ENCODE assay signal across 13 cellular contexts in the genomic region with DNA sequence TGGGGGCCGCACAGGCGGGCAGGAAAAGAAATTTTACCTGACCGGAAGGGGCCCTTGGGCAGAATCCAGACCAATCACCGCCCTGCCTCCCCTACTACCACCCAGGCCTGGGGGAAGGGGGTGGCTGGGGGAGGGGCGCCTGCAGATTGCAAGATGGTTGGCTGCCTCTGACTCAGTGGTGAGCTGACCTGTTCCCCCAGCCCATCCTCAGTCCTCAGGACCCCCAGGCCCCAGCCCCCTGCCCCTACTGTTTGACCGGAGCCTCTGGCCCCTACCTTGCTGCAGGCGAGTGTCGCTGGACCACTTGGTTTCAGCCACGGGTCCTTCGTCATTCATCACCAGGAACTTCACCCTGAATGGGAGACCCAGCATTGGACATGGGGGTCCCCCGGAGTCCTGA. TPM values are rescaled to one million over a fixed set of nuclear protein-coding genes. Genes with fewer than 3 reads are reported as not detected.
DNase-seq lines count a peak whose midpoint lies in the region; ATAC-seq, FAIRE-seq and TF ChIP-seq lines count a peak whose summit lies in the region.
"Not testable (repeated sequence)": the region's sequence is repeated elsewhere in the genome, so short reads cannot be mapped to it uniquely, and the experiment has no call there.
"Had no signal": no experiment of that assay in that cellular context is flagged by ENCODE, and none has a peak within 500 bp of the region (broad histone marks: within the 10 kb centered on the region; RNA-seq: fewer than 3 reads in every experiment).

No MANE protein-coding gene starts in this region.

- POLR2A ChIA-PET in T-cell (lab: Charles Lee); K562 (lab: Yijun Ruan, JAX): not testable (repeated sequence)

- H3K4me1 Mint-ChIP-seq in T-cell, memory B cell: not testable (repeated sequence)

- not testable (repeated sequence) for H3K36me3 Mint-ChIP-seq in T-cell, memory B cell

- not testable (repeated sequence) for TF ChIP-seq EP300 in K562 (IDR thresholded peaks at IDR 0.05; ENCODE audit: low read length)

- H3K4me3 Mint-ChIP-seq in T-cell, memory B cell: not testable (repeated sequence)

- TF ChIP-seq RAD21 in K562 (CRISPR knock-in tag; conservative IDR thresholded peaks at IDR 0.05 in 1 of 2, IDR thresholded peaks at IDR 0.05 in 1 of 2), result not testable (repeated sequence)

- peak; percentile 11 for ATAC-seq in GM21528 (IDR thresholded peaks at IDR 0.05; ENCODE audit: low FRiP score, unreplicated experiment)
- peak; percentile 5 for ATAC-seq in HG03066 (IDR thresholded peaks at IDR 0.05; ENCODE audit: low read depth, unreplicated experiment)
- ATAC-seq in T-cell (replicated peaks in 1 of 4), result peak in 3 of 4 experiments; percentile 14 to 21 (median 15)
- ATAC-seq in K562, result peak; percentile 14
- peak in 1 of 2 donors; percentile 15 for ATAC-seq in left cardiac atrium
- peak; percentile 4 for ATAC-seq in memory B cell (ENCODE audit: low read depth)

- H3K27ac ChIP-seq in K562 (ENCODE audit: extremely low read depth, low read depth, low read length); spleen: not testable (repeated sequence)

- BruUV-seq in K562 (replicated peaks; lab: Mats Ljungman, UMichigan), result not testable (repeated sequence)

- H2AFZ ChIP-seq in K562 (ENCODE audit: low read depth, low read length), result not testable (repeated sequence)

- H3K79me2 ChIP-seq in K562 (ENCODE audit: control insufficient read depth, insufficient read depth, low read length), result not testable (repeated sequence)

- TF ChIP-seq CTCF in K562 (IDR thresholded peaks at IDR 0.05 in 2 of 3, conservative IDR thresholded peaks at IDR 0.05 in 1 of 3; ENCODE audit: insufficient read depth in 2 of 3, low read depth in 1 of 3, low read length in 3 of 3); spleen (IDR thresholded peaks at IDR 0.05 in 8 of 11, conservative IDR thresholded peaks at IDR 0.05 in 3 of 11): not testable (repeated sequence)

- H3K27me3 ChIP-seq in K562 (ENCODE audit: control insufficient read depth in 2 of 2, insufficient read depth in 2 of 2, low read length in 2 of 2); spleen (replicated peaks in 1 of 7): not testable (repeated sequence)

- DNase-seq in T-cell; K562 (ENCODE audit: extremely low read depth in 1 of 4, low spot score in 3 of 4); memory B cell (ENCODE audit: low spot score in 2 of 2): not testable (repeated sequence)
- DNase-seq in left cardiac atrium, result peak; percentile 17
- peak; percentile 54 for DNase-seq in spleen

- H3K4me1 ChIP-seq in K562 (replicated peaks in 1 of 2; ENCODE audit: control insufficient read depth in 2 of 2, insufficient read depth in 2 of 2, low read length in 2 of 2); spleen: not testable (repeated sequence)

- H3K4me3 ChIP-seq in K562, spleen: not testable (repeated sequence)

- H3K9me3 ChIP-seq in K562 (replicated peaks; ENCODE audit: control insufficient read depth, insufficient read depth, low read depth, low read length); spleen: not testable (repeated sequence)

- H3K36me3 ChIP-seq in K562 (ENCODE audit: control insufficient read depth, insufficient read depth, low read length); spleen: not testable (repeated sequence)

- H3K9ac ChIP-seq in K562 (ENCODE audit: insufficient read depth in 1 of 2, low read depth in 2 of 2, low read length in 2 of 2), result not testable (repeated sequence)

- H3K27me3 Mint-ChIP-seq in T-cell, memory B cell: not testable (repeated sequence)

- intact Hi-C loops in K562 (cut with micrococcal nuclease); left cardiac atrium (cut with DNase I); spleen (cut with DNase I; ENCODE audit: low total_unique reads): not testable (repeated sequence)

- not testable (repeated sequence) for H3K9me1 ChIP-seq in K562 (ENCODE audit: control insufficient read depth, insufficient read depth, low read length)

- H3K27ac Mint-ChIP-seq in T-cell, memory B cell: not testable (repeated sequence)

- H4K20me1 ChIP-seq in K562 (replicated peaks; ENCODE audit: control insufficient read depth, insufficient read depth, low read length), result not testable (repeated sequence)

- FAIRE-seq in K562 (lab: Jason Lieb, UNC), result not testable (repeated sequence)

- in situ Hi-C loops in K562 (cut with MboI), result not testable (repeated sequence)

- WGBS in K562 (ENCODE audit: insufficient coverage, low coverage, missing lambda C conversion rate), result 92% methylated on average over 5 of the region's 11 CpGs
- WGBS in spleen, 5 donors, result 90 to 92% (median 92%) methylated on average over 4 to 7 of the region's 11 CpGs; no CpG with 5 or more reads in 1 of the 5 donors

- CTCF ChIA-PET in T-cell (lab: Charles Lee); K562 (lab: Yijun Ruan, JAX; ENCODE audit: low intra/inter-chr PET ratio): not testable (repeated sequence)

- H3K9me3 Mint-ChIP-seq in T-cell, memory B cell: not testable (repeated sequence)

- not testable (repeated sequence) for H3K4me2 ChIP-seq in K562 (ENCODE audit: insufficient read depth, low read length)

- TF ChIP-seq POLR2A in K562 (conservative IDR thresholded peaks at IDR 0.05); spleen (IDR thresholded peaks at IDR 0.05): not testable (repeated sequence)

RNA-seq across cellular contexts. Expression of a gene that starts 3.7 kb away (rescaled TPM):
- total RNA-seq in T-cell, result 100 to 1,000 TPM in 2 of 5 donors, 10 to 100 TPM in 3; 39.0 to 128 (median 47.3) TPM
- 81.0 and 155 TPM in 2 replicates for total RNA-seq in K562 (2011; cell fraction: chromatin; rRNA removed; ENCODE audit: low replicate concordance)
- 96.3 and 106 TPM in 2 replicates for total RNA-seq in K562 (2011; cell fraction: nucleolus; rRNA removed)
- total RNA-seq in K562 (2011; cell fraction: nucleoplasm; rRNA removed), result 109 and 126 TPM in 2 replicates
- 14.0 and 23.2 TPM in 2 replicates for total RNA-seq in K562 (2014; rRNA removed)
- total RNA-seq in K562 (2014; rRNA removed; fragmentation: Illumina TruSeq; extraction: Trizol), result 9.9 and 13.1 TPM in 2 replicates
- total RNA-seq in K562 (2015; rRNA removed; fragmentation: Illumina TruSeq; extraction: Trizol), result 21.7 and 23.5 TPM in 2 replicates
- 18.8 and 19.3 TPM in 2 replicates for total RNA-seq in K562 (2021)
- 20.9 and 23.9 TPM in 2 replicates for polyA plus RNA-seq in K562 (2011; rRNA removed)
- polyA plus RNA-seq in K562 (2011; cell fraction: cytosol; rRNA removed), result 9.3 and 14.3 TPM in 2 replicates
- 77.1 and 146 TPM in 2 replicates for polyA plus RNA-seq in K562 (2011; cell fraction: nucleus; rRNA removed)
- 15.2 and 55.9 TPM in 2 replicates for polyA plus RNA-seq in K562 (2012)
- polyA plus RNA-seq in K562 (2014; fragmentation: Illumina TruSeq; extraction: Trizol), result 15.6 and 20.9 TPM in 2 replicates
- 1 to 10 TPM; 3.9 to 7.5 TPM for polyA plus RNA-seq in K562 (2014; fragmentation: Nextera tagmentation; extraction: Ambion mirVana)
- 27.8 and 36.3 TPM in 2 replicates for polyA plus RNA-seq in K562 (2014; rRNA removed)
- polyA minus RNA-seq in K562 (2011; rRNA and poly(A)+ RNA removed), result 3.0 TPM in 1 of 2 replicates, not detected in the other
- polyA minus RNA-seq in K562 (2011; cell fraction: cytosol; rRNA and poly(A)+ RNA removed), result 9.5 and 15.5 TPM in 2 replicates
- polyA minus RNA-seq in K562 (2011; cell fraction: nucleus; rRNA and poly(A)+ RNA removed), result 8.4 and 15.1 TPM in 2 replicates
- 10 to 100 TPM in 1 of 2 donors, 1 to 10 TPM in 1; 8.3 to 19.2 TPM for total RNA-seq in left cardiac atrium
- 10 to 100 TPM; 18.5 to 57.4 (median 35.9) TPM for total RNA-seq in spleen
- polyA plus RNA-seq in spleen, result 100 to 1,000 TPM in 2 of 3 donors, 10 to 100 TPM in 1; 54.5 to 206 (median 108) TPM

RNA-seq across cellular contexts. Expression of a gene that starts 11.3 kb away (rescaled TPM):
- total RNA-seq in T-cell, result not detected
- not detected in 2 replicates for total RNA-seq in K562 (2011; cell fraction: chromatin; rRNA removed; ENCODE audit: low replicate concordance)
- not detected in 2 replicates for total RNA-seq in K562 (2011; cell fraction: nucleolus; rRNA removed)
- total RNA-seq in K562 (2011; cell fraction: nucleoplasm; rRNA removed), result not detected in 2 replicates
- total RNA-seq in K562 (2014; rRNA removed), result not detected in 2 replicates
- not detected in 2 replicates for total RNA-seq in K562 (2014; rRNA removed; fragmentation: Illumina TruSeq; extraction: Trizol)
- not detected in 2 replicates for total RNA-seq in K562 (2015; rRNA removed; fragmentation: Illumina TruSeq; extraction: Trizol)
- total RNA-seq in K562 (2021), result not detected in 2 replicates
- polyA plus RNA-seq in K562 (2011; rRNA removed), result not detected in 2 replicates
- polyA plus RNA-seq in K562 (2011; cell fraction: cytosol; rRNA removed), result not detected in 2 replicates
- not detected in 2 replicates for polyA plus RNA-seq in K562 (2011; cell fraction: nucleus; rRNA removed)
- polyA plus RNA-seq in K562 (2012), result 0.44 and 0.83 TPM in 2 replicates
- not detected in 2 replicates for polyA plus RNA-seq in K562 (2014; fragmentation: Illumina TruSeq; extraction: Trizol)
- polyA plus RNA-seq in K562 (2014; fragmentation: Nextera tagmentation; extraction: Ambion mirVana), result not detected
- polyA plus RNA-seq in K562 (2014; rRNA removed), result not detected in 2 replicates
- not detected in 2 replicates for polyA minus RNA-seq in K562 (2011; rRNA and poly(A)+ RNA removed)
- not detected in 2 replicates for polyA minus RNA-seq in K562 (2011; cell fraction: cytosol; rRNA and poly(A)+ RNA removed)
- not detected in 2 replicates for polyA minus RNA-seq in K562 (2011; cell fraction: nucleus; rRNA and poly(A)+ RNA removed)
- total RNA-seq in left cardiac atrium, result not detected
- not detected for total RNA-seq in spleen
- polyA plus RNA-seq in spleen, result not detected
- total RNA-seq: astrocyte; H1; heart right ventricle; MCF 10A; renal cortical epithelial cell; T-helper 1 cell treated with Interleukin-12 subunit alpha and Interleukin-12 subunit beta and Interleukin-4 antibody, amounts not matched to agents 30 ng/mL and 1 ng/mL, for 36 hours had no signal
- polyA plus RNA-seq: H1, heart right ventricle had no signal

RNA-seq across cellular contexts. Expression of a gene that starts 22.3 kb away (rescaled TPM):
- total RNA-seq in T-cell (10 to 100 TPM; 63.3 to 89.0 (median 71.6) TPM), K562 (2014; rRNA removed) (4.6 and 5.8 TPM in 2 replicates), K562 (2014; rRNA removed; fragmentation: Illumina TruSeq; extraction: Trizol) (0.99 and 1.4 TPM in 2 replicates), K562 (2015; rRNA removed; fragmentation: Illumina TruSeq; extraction: Trizol) (1.9 and 2.8 TPM in 2 replicates), K562 (2021) (7.7 and 10.9 TPM in 2 replicates), left cardiac atrium (10 to 100 TPM; 16.2 to 33.5 TPM), spleen (100 to 1,000 TPM in 1 of 7 donors, 10 to 100 TPM in 6; 48.0 to 119 (median 60.6) TPM)
- 42.6 and 152 TPM in 2 replicates for total RNA-seq in K562 (2011; cell fraction: chromatin; rRNA removed; ENCODE audit: low replicate concordance)
- 83.8 and 91.7 TPM in 2 replicates for total RNA-seq in K562 (2011; cell fraction: nucleolus; rRNA removed)
- 49.6 and 54.0 TPM in 2 replicates for total RNA-seq in K562 (2011; cell fraction: nucleoplasm; rRNA removed)
- polyA plus RNA-seq in K562 (2011; rRNA removed) (4.8 and 7.7 TPM in 2 replicates), K562 (2014; fragmentation: Illumina TruSeq; extraction: Trizol) (2.8 and 4.3 TPM in 2 replicates), K562 (2014; fragmentation: Nextera tagmentation; extraction: Ambion mirVana) (under 1 TPM; 0.36 to 0.52 TPM), K562 (2014; rRNA removed) (6.1 and 8.7 TPM in 2 replicates), spleen (10 to 100 TPM; 34.5 to 51.2 (median 38.5) TPM)
- polyA plus RNA-seq in K562 (2011; cell fraction: cytosol; rRNA removed), result 6.1 and 7.5 TPM in 2 replicates
- 27.4 and 60.3 TPM in 2 replicates for polyA plus RNA-seq in K562 (2011; cell fraction: nucleus; rRNA removed)
- 6.3 and 11.2 TPM in 2 replicates for polyA plus RNA-seq in K562 (2012)
- polyA minus RNA-seq in K562 (2011; rRNA and poly(A)+ RNA removed), result 9.8 and 18.0 TPM in 2 replicates
- polyA minus RNA-seq in K562 (2011; cell fraction: cytosol; rRNA and poly(A)+ RNA removed), result 8.4 and 12.8 TPM in 2 replicates
- 23.4 and 27.2 TPM in 2 replicates for polyA minus RNA-seq in K562 (2011; cell fraction: nucleus; rRNA and poly(A)+ RNA removed)

RNA-seq across cellular contexts. Expression of a gene that starts 32.6 kb away (rescaled TPM):
- total RNA-seq in T-cell (10 to 100 TPM; 20.8 to 70.3 (median 23.8) TPM), K562 (2014; rRNA removed) (1.4 and 3.3 TPM in 2 replicates), K562 (2014; rRNA removed; fragmentation: Illumina TruSeq; extraction: Trizol) (5.2 and 5.8 TPM in 2 replicates), K562 (2015; rRNA removed; fragmentation: Illumina TruSeq; extraction: Trizol) (5.5 and 6.3 TPM in 2 replicates), K562 (2021) (11.6 and 13.6 TPM in 2 replicates), left cardiac atrium (1 to 10 TPM; 1.9 to 4.2 TPM), spleen (10 to 100 TPM in 5 of 7 donors, 1 to 10 TPM in 2; 9.3 to 21.1 (median 11.6) TPM)
- total RNA-seq in K562 (2011; cell fraction: chromatin; rRNA removed; ENCODE audit: low replicate concordance), result 149 and 150 TPM in 2 replicates
- 76.4 and 83.8 TPM in 2 replicates for total RNA-seq in K562 (2011; cell fraction: nucleolus; rRNA removed)
- 92.4 and 120 TPM in 2 replicates for total RNA-seq in K562 (2011; cell fraction: nucleoplasm; rRNA removed)
- polyA plus RNA-seq in K562 (2011; rRNA removed) (6.3 and 6.8 TPM in 2 replicates), K562 (2014; fragmentation: Illumina TruSeq; extraction: Trizol) (1.9 and 2.3 TPM in 2 replicates), K562 (2014; fragmentation: Nextera tagmentation; extraction: Ambion mirVana) (1 to 10 TPM in 1 of 2 experiments, under 1 TPM in 1; 0.80 to 1.5 TPM), K562 (2014; rRNA removed) (6.1 and 6.7 TPM in 2 replicates), spleen (1 to 10 TPM in 2 of 3 donors, under 1 TPM in 1; 0.99 to 3.5 (median 3.0) TPM)
- polyA plus RNA-seq in K562 (2011; cell fraction: cytosol; rRNA removed), result 1.1 and 1.9 TPM in 2 replicates
- polyA plus RNA-seq in K562 (2011; cell fraction: nucleus; rRNA removed), result 15.4 and 25.3 TPM in 2 replicates
- 2.4 and 2.6 TPM in 2 replicates for polyA plus RNA-seq in K562 (2012)
- 7.2 and 9.3 TPM in 2 replicates for polyA minus RNA-seq in K562 (2011; rRNA and poly(A)+ RNA removed)
- 1.7 and 3.8 TPM in 2 replicates for polyA minus RNA-seq in K562 (2011; cell fraction: cytosol; rRNA and poly(A)+ RNA removed)
- polyA minus RNA-seq in K562 (2011; cell fraction: nucleus; rRNA and poly(A)+ RNA removed), result 6.3 and 7.7 TPM in 2 replicates
